In the genomic region with DNA sequence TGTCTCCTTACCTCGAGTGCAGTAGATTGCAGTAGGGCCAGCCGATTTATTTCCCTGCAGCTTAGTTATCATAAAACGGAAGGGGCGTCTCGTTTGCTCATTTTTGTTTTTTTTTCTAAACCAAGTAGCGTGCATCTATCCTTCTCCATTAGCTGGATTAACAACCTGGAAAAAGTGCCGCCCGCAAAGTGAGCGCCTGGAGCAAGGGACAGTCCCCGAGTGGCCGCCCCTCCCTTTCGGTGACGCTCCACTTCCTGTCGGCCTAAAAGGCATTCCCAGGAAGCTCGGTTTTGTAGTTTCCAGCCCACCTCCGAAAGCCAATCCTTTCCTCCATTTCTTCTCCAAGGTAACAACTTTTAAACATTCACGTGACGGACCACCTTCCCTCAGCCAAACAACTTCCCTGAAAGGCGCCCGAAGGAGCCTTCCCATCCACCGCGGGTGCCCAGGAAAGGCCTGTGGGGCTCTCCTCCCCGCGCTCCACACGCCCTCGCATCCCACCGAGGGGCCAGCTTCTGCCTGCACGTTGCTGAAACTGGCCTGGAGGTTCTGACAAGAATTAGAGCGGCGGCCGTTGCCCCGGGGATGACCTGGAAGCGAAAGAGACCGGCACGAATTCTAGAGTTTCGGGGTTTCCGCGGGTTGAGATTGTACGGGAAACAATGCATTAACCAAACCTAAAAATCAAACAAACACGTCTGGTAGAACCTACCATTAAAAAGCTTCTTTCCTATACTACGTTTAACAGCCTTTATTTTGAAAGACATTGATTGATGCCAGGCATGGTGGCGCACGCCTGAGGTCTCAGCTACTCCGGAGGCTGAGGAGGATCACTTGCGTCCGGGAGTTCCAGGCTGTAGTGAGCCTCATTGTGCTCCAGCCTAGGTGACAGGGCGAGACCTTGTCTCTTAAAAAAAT, we compare ENCODE assay signal across 1 cellular context.
TF ChIP-seq lines count a peak whose summit lies in the region.

A gene with protein sequence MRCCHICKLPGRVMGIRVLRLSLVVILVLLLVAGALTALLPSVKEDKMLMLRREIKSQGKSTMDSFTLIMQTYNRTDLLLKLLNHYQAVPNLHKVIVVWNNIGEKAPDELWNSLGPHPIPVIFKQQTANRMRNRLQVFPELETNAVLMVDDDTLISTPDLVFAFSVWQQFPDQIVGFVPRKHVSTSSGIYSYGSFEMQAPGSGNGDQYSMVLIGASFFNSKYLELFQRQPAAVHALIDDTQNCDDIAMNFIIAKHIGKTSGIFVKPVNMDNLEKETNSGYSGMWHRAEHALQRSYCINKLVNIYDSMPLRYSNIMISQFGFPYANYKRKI (minus strand): TSS at position 221 of the 918 bp plus-strand sequence. CDS start 6,085 bp downstream, outside the sequence.

TF ChIP-seq in HepG2, 621 proteins besides CTCF, POLR2A, EP300 and RAD21 (continued from another document and continues in another):
- TF ChIP-seq ZC3H4 (CRISPR knock-in tag; IDR thresholded peaks at IDR 0.05; ENCODE audit: borderline replicate concordance) (no peak), ZNF460 (CRISPR knock-in tag; IDR thresholded peaks at IDR 0.05; ENCODE audit: borderline replicate concordance) (peak; percentile 57; the same call in 1 of the 2 replicates), ZNF33B (CRISPR knock-in tag; IDR thresholded peaks at IDR 0.05) (0 out of 2 replicates have a peak, but pooled peaks have one; percentile 22), ZNF205 (CRISPR knock-in tag; IDR thresholded peaks at IDR 0.05) (no peak), ARNTL (CRISPR knock-in tag; IDR thresholded peaks at IDR 0.05) (peak; percentile 61; the same call in 1 of the 2 replicates), FOXO1 (CRISPR knock-in tag; IDR thresholded peaks at IDR 0.05) (no peak), ZMYM4 (CRISPR knock-in tag; IDR thresholded peaks at IDR 0.05) (peak; percentile 49; the same call in 1 of the 2 replicates), ZFY (CRISPR knock-in tag; IDR thresholded peaks at IDR 0.05) (peak; percentile 67), ZNF263 (CRISPR knock-in tag; IDR thresholded peaks at IDR 0.05) (peak; percentile 14; the same call in 1 of the 2 replicates), ETS1 (CRISPR knock-in tag; IDR thresholded peaks at IDR 0.05) (no peak), ISL2 (CRISPR knock-in tag; IDR thresholded peaks at IDR 0.05) (peak; percentile 26; the same call in 1 of the 2 replicates), ZNF234 (CRISPR knock-in tag; conservative IDR thresholded peaks at IDR 0.05) (no peak), THAP11 (CRISPR knock-in tag; IDR thresholded peaks at IDR 0.05) (peak; percentile 93), GFI1 (CRISPR knock-in tag; IDR thresholded peaks at IDR 0.05; ENCODE audit: borderline replicate concordance) (peak; percentile 2; the same call in 1 of the 2 replicates), MAZ (IDR thresholded peaks at IDR 0.05; ENCODE audit: borderline replicate concordance, low read depth, low read length) (peak; percentile 92), MAZ (CRISPR knock-in tag; IDR thresholded peaks at IDR 0.05; ENCODE audit: low read depth) (peak; percentile 35; the same call in 1 of the 2 replicates), ZNF12 (CRISPR knock-in tag; IDR thresholded peaks at IDR 0.05) (no peak), PITX1 (CRISPR knock-in tag; IDR thresholded peaks at IDR 0.05) (0 out of 2 replicates have a peak, but pooled peaks have one; percentile 35), ZNF672 (CRISPR knock-in tag; IDR thresholded peaks at IDR 0.05) (no peak), MYNN (CRISPR knock-in tag; IDR thresholded peaks at IDR 0.05; ENCODE audit: low read depth) (no peak), FOXK1 (CRISPR knock-in tag; IDR thresholded peaks at IDR 0.05; ENCODE audit: borderline replicate concordance, low read depth) (peak; percentile 29; the same call in 1 of the 2 replicates), ZNF441 (CRISPR knock-in tag; IDR thresholded peaks at IDR 0.05; ENCODE audit: borderline replicate concordance) (0 out of 2 replicates have a peak, but pooled peaks have one; percentile 52), XRCC5 (optimal IDR thresholded peaks at IDR 0.05; ENCODE audit: low read length) (peak; percentile 31), FOSL1 (CRISPR knock-in tag; IDR thresholded peaks at IDR 0.05; ENCODE audit: borderline replicate concordance) (no peak), GATAD2A (CRISPR knock-in tag; IDR thresholded peaks at IDR 0.05) (peak; percentile 30; the same call in 1 of the 2 replicates), TRIM24 (CRISPR knock-in tag; IDR thresholded peaks at IDR 0.05) (no peak), ZNF713 (CRISPR knock-in tag; IDR thresholded peaks at IDR 0.05) (no peak), YY1 (IDR thresholded peaks at IDR 0.05; ENCODE audit: insufficient read depth, insufficient replicate concordance, low read depth, low read length) (peak; percentile 63), SP2 (CRISPR knock-in tag; IDR thresholded peaks at IDR 0.05) (no peak), ZSCAN29 (CRISPR knock-in tag; conservative IDR thresholded peaks at IDR 0.05) (no peak), KAT7 (CRISPR knock-in tag; IDR thresholded peaks at IDR 0.05; ENCODE audit: borderline replicate concordance) (0 out of 2 replicates have a peak, but pooled peaks have one; percentile 27), GPN1 (CRISPR knock-in tag; IDR thresholded peaks at IDR 0.05; ENCODE audit: borderline replicate concordance) (no peak), GATAD1 (CRISPR knock-in tag; IDR thresholded peaks at IDR 0.05) (peak; percentile 66; the same call in 1 of the 2 replicates), TCF7L2 (IDR thresholded peaks at IDR 0.05; ENCODE audit: low read depth, low read length) (no peak), ZNF512B (CRISPR knock-in tag; IDR thresholded peaks at IDR 0.05; ENCODE audit: borderline replicate concordance) (no peak), MAFG (CRISPR knock-in tag; IDR thresholded peaks at IDR 0.05) (no peak), ZNF883 (CRISPR knock-in tag; IDR thresholded peaks at IDR 0.05; ENCODE audit: not compliant biosample characterization) (peak; percentile 46), SPEN (CRISPR knock-in tag; IDR thresholded peaks at IDR 0.05; ENCODE audit: low read depth) (0 out of 2 replicates have a peak, but pooled peaks have one; percentile 45), HCFC1 (IDR thresholded peaks at IDR 0.05; ENCODE audit: low read depth, low read length) (peak; percentile 56; the same call in 1 of the 2 replicates), ZNF503 (CRISPR knock-in tag; IDR thresholded peaks at IDR 0.05) (no peak), ZNF124 (CRISPR knock-in tag; IDR thresholded peaks at IDR 0.05) (no peak), ZNF639 (CRISPR knock-in tag; conservative IDR thresholded peaks at IDR 0.05) (0 out of 2 replicates have a peak, but pooled peaks have one; percentile 21), HNF1B (CRISPR knock-in tag; IDR thresholded peaks at IDR 0.05) (peak; percentile 54), KLF16 (CRISPR knock-in tag; IDR thresholded peaks at IDR 0.05) (no peak), FOXA3 (CRISPR knock-in tag; IDR thresholded peaks at IDR 0.05) (peak; percentile 13; the same call in 1 of the 2 replicates)
- TF ChIP-seq, protein P1, sequence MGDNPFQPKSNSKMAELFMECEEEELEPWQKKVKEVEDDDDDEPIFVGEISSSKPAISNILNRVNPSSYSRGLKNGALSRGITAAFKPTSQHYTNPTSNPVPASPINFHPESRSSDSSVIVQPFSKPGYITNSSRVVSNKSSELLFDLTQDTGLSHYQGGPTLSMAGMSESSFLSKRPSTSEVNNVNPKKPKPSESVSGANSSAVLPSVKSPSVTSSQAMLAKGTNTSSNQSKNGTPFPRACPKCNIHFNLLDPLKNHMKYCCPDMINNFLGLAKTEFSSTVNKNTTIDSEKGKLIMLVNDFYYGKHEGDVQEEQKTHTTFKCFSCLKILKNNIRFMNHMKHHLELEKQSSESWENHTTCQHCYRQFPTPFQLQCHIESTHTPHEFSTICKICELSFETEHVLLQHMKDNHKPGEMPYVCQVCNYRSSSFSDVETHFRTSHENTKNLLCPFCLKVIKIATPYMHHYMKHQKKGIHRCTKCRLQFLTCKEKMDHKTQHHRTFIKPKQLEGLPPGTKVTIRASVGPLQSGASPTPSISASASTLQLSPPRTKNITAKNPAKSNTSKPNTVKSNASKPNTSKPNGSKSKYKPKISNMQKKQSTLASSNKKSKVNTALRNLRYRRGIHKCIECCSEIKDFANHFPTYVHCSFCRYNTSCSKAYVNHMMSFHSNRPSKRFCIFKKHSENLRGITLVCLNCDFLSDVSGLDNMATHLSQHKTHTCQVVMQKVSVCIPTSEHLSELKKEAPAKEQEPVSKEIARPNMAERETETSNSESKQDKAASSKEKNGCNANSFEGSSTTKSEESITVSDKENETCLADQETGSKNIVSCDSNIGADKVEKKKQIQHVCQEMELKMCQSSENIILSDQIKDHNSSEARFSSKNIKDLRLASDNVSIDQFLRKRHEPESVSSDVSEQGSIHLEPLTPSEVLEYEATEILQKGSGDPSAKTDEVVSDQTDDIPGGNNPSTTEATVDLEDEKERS (CRISPR knock-in tag; IDR thresholded peaks at IDR 0.05), result no peak
- TF ChIP-seq, protein P2, sequence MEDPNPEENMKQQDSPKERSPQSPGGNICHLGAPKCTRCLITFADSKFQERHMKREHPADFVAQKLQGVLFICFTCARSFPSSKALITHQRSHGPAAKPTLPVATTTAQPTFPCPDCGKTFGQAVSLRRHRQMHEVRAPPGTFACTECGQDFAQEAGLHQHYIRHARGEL (CRISPR knock-in tag; IDR thresholded peaks at IDR 0.05), result no peak
